In genomic region chr11:3955299-3955665, GRCh38 we compare ENCODE assay signal across 23 cellular contexts.
DNase-seq lines count a peak whose midpoint lies in the region; ATAC-seq and TF ChIP-seq lines count a peak whose summit lies in the region.
"Had no signal": no experiment of that assay in that cellular context is flagged by ENCODE, and none has a peak within 500 bp of the region (broad histone marks: within the 10 kb centered on the region; RNA-seq: fewer than 3 reads in every experiment).

No MANE protein-coding gene starts in this region.

- no peak for DNase-seq in activated T-cell treated with anti-CD3 and anti-CD28 coated beads, Interleukin-2, amount 50 U/mL, for 72 hours
- DNase-seq in activated T-cell treated with anti-CD3 and anti-CD28 coated beads, Interleukin-2, amount 50 U/mL, for 48 hours = no peak
- DNase-seq in RWPE1 (ENCODE audit: low spot score) (peak; percentile 27), mesendoderm (no peak)
- DNase-seq in activated naive CD8-positive, alpha-beta T cell treated with anti-CD3 and anti-CD28 coated beads, Interleukin-2, amount 50 U/mL, for 24 hours = no peak
- no peak for DNase-seq in natural killer cell treated with Interleukin-12 subunit alpha and Interleukin-12 subunit beta and Interleukin-15 and Interleukin-18, amount 100 ng/mL, for 72 hours (ENCODE audit: low spot score)
- DNase-seq: ACHN; activated CD8-positive, alpha-beta memory T cell treated with anti-CD3 and anti-CD28 coated beads, Interleukin-2, amount 50 U/mL, for 48 hours; C1 segment of cervical spinal cord; DMS153; dorsolateral prefrontal cortex; erythroblast; H9; left colon; NCI-H1436; NCI-H2171; NCI-H69; nucleus accumbens; SHP77 treated with DMSO at 0.1 percent for 48 hours had no signal

- peaks cover 3 to 14% of the 10 kb centered on the region in 2 donors for H3K36me3 Mint-ChIP-seq in activated T-cell treated with anti-CD3 and anti-CD28 coated beads, Interleukin-2, amount 50 U/mL, for 72 hours (ENCODE audit: insufficient read depth in 2 of 2)
- peaks cover 8% of the 10 kb centered on the region for H3K36me3 Mint-ChIP-seq in activated naive CD8-positive, alpha-beta T cell treated with anti-CD3 and anti-CD28 coated beads, Interleukin-2, amount 50 U/mL, for 24 hours (ENCODE audit: low read depth)
- H3K36me3 Mint-ChIP-seq in natural killer cell treated with Interleukin-12 subunit alpha and Interleukin-12 subunit beta and Interleukin-15 and Interleukin-18, amount 100 ng/mL, for 72 hours = peaks cover 6% of the 10 kb centered on the region
- H3K36me3 Mint-ChIP-seq: WTC11 had no signal

- no peak overlapping the region for H3K4me3 ChIP-seq in mesendoderm (ENCODE audit: low read length)
- H3K4me3 ChIP-seq: dorsolateral prefrontal cortex, thoracic aorta had no signal

- H3K27ac ChIP-seq in RWPE1 = no peak overlapping the region
- H3K27ac ChIP-seq in mesendoderm (ENCODE audit: low read depth, low read length) = no peak overlapping the region
- H3K27ac ChIP-seq: dorsolateral prefrontal cortex, thoracic aorta had no signal

- H3K79me2 ChIP-seq in mesendoderm (ENCODE audit: control insufficient read depth, insufficient read depth, low read length) = no peaks in the 10 kb centered on the region

- H3K4me2 ChIP-seq in mesendoderm (ENCODE audit: low read length) = no peak overlapping the region

- H3K36me3 ChIP-seq in mesendoderm (ENCODE audit: control insufficient read depth, insufficient read depth, low read length) = no peaks in the 10 kb centered on the region
- H3K36me3 ChIP-seq: thoracic aorta had no signal

- H2BK5ac ChIP-seq in mesendoderm (ENCODE audit: low read length) = no peak overlapping the region

- no peak overlapping the region for H3K56ac ChIP-seq in mesendoderm (ENCODE audit: low read length)

- H2BK120ac ChIP-seq in mesendoderm (ENCODE audit: low read depth, low read length) = no peak overlapping the region

- no peak overlapping the region for H4K8ac ChIP-seq in mesendoderm (ENCODE audit: low read depth, low read length)

- TF ChIP-seq CTCF in RWPE1 (conservative IDR thresholded peaks at IDR 0.05; ENCODE audit: low read depth) = no peak

- no peaks in the 10 kb centered on the region for H3K27me3 ChIP-seq in mesendoderm (ENCODE audit: insufficient read depth, low read length, poor library complexity)

- CTCF ChIA-PET in RWPE1 (lab: Yijun Ruan, JAX) = interaction anchor here (1.0 kb wide), 1 partner anchor 100 kb away, joined by 3 read pairs; the partner anchor contains the start of gene STIM1

- peak overlapping the region; percentile 100 for H3K27ac Mint-ChIP-seq in activated T-cell treated with anti-CD3 and anti-CD28 coated beads, Interleukin-2, amount 50 U/mL, for 72 hours
- peak overlapping the region; percentile 97 for H3K27ac Mint-ChIP-seq in activated naive CD8-positive, alpha-beta T cell treated with anti-CD3 and anti-CD28 coated beads, Interleukin-2, amount 50 U/mL, for 24 hours
- H3K27ac Mint-ChIP-seq in natural killer cell treated with Interleukin-12 subunit alpha and Interleukin-12 subunit beta and Interleukin-15 and Interleukin-18, amount 100 ng/mL, for 72 hours = peak overlapping the region; percentile 95 to 98
- H3K27ac Mint-ChIP-seq: H9, WTC11 had no signal

- no peak overlapping the region for H3K9ac ChIP-seq in mesendoderm (ENCODE audit: low read length)

- H3K4me1 ChIP-seq in mesendoderm (ENCODE audit: control insufficient read depth, low read depth, low read length) = peaks cover 3% of the 10 kb centered on the region

- no peaks in the 10 kb centered on the region for H3K27me3 Mint-ChIP-seq in activated T-cell treated with anti-CD3 and anti-CD28 coated beads, Interleukin-2, amount 50 U/mL, for 72 hours (ENCODE audit: low read depth)
- H3K27me3 Mint-ChIP-seq in activated naive CD8-positive, alpha-beta T cell treated with anti-CD3 and anti-CD28 coated beads, Interleukin-2, amount 50 U/mL, for 24 hours = no peaks in the 10 kb centered on the region
- H3K27me3 Mint-ChIP-seq in natural killer cell treated with Interleukin-12 subunit alpha and Interleukin-12 subunit beta and Interleukin-15 and Interleukin-18, amount 100 ng/mL, for 72 hours = no peaks in the 10 kb centered on the region

- POLR2A ChIA-PET in RWPE1 (lab: Yijun Ruan, JAX; ENCODE audit: low non-redundant PET) = no interaction called here

- H3K9me3 Mint-ChIP-seq in activated T-cell treated with anti-CD3 and anti-CD28 coated beads, Interleukin-2, amount 50 U/mL, for 72 hours = peaks cover 2% of the 10 kb centered on the region in 2 donors
- no peaks in the 10 kb centered on the region for H3K9me3 Mint-ChIP-seq in activated naive CD8-positive, alpha-beta T cell treated with anti-CD3 and anti-CD28 coated beads, Interleukin-2, amount 50 U/mL, for 24 hours
- H3K9me3 Mint-ChIP-seq in natural killer cell treated with Interleukin-12 subunit alpha and Interleukin-12 subunit beta and Interleukin-15 and Interleukin-18, amount 100 ng/mL, for 72 hours = peaks cover 9% of the 10 kb centered on the region
- H3K9me3 Mint-ChIP-seq: H9, WTC11 had no signal

- H2BK15ac ChIP-seq in mesendoderm (replicated peaks; ENCODE audit: low read depth) = no peak overlapping the region

- H3K4me1 Mint-ChIP-seq in activated T-cell treated with anti-CD3 and anti-CD28 coated beads, Interleukin-2, amount 50 U/mL, for 72 hours (ENCODE audit: low read depth) = peaks cover 100% of the 10 kb centered on the region
- H3K4me1 Mint-ChIP-seq in activated naive CD8-positive, alpha-beta T cell treated with anti-CD3 and anti-CD28 coated beads, Interleukin-2, amount 50 U/mL, for 24 hours = peaks cover 93% of the 10 kb centered on the region
- peaks cover 74 to 78% of the 10 kb centered on the region in 2 donors for H3K4me1 Mint-ChIP-seq in natural killer cell treated with Interleukin-12 subunit alpha and Interleukin-12 subunit beta and Interleukin-15 and Interleukin-18, amount 100 ng/mL, for 72 hours (ENCODE audit: low read depth in 2 of 2)

- no peaks in the 10 kb centered on the region for H3K79me1 ChIP-seq in mesendoderm (ENCODE audit: low read length)

- H3K23ac ChIP-seq in mesendoderm (ENCODE audit: low read length) = no peak overlapping the region

- peak overlapping the region; percentile 67 to 85 for H3K4me3 Mint-ChIP-seq in activated T-cell treated with anti-CD3 and anti-CD28 coated beads, Interleukin-2, amount 50 U/mL, for 72 hours
- peak overlapping the region; percentile 63 for H3K4me3 Mint-ChIP-seq in activated naive CD8-positive, alpha-beta T cell treated with anti-CD3 and anti-CD28 coated beads, Interleukin-2, amount 50 U/mL, for 24 hours
- peak overlapping the region; percentile 86 for H3K4me3 Mint-ChIP-seq in natural killer cell treated with Interleukin-12 subunit alpha and Interleukin-12 subunit beta and Interleukin-15 and Interleukin-18, amount 100 ng/mL, for 72 hours
- H3K4me3 Mint-ChIP-seq: H9, WTC11 had no signal

- no CpG with 5 or more reads among the region's 1 CpG for WGBS in mesendoderm (ENCODE audit: extremely low coverage, insufficient coverage, low lambda C conversion rate)

- H3K18ac ChIP-seq in mesendoderm (ENCODE audit: low read length) = no peak overlapping the region

- no peak overlapping the region for H3K4ac ChIP-seq in mesendoderm (ENCODE audit: low read depth, low read length)

- ATAC-seq in activated T-cell treated with anti-CD3 and anti-CD28 coated beads, Interleukin-2, amount 50 U/mL, for 72 hours (replicated peaks in 1 of 2) = peak; percentile 59 to 67
- ATAC-seq in activated naive CD8-positive, alpha-beta T cell treated with anti-CD3 and anti-CD28 coated beads, Interleukin-2, amount 50 U/mL, for 24 hours = peak; percentile 55
- ATAC-seq in natural killer cell treated with Interleukin-12 subunit alpha and Interleukin-12 subunit beta and Interleukin-15 and Interleukin-18, amount 100 ng/mL, for 72 hours = peak; percentile 55 to 75
- ATAC-seq in GM19351 (IDR thresholded peaks at IDR 0.05; ENCODE audit: unreplicated experiment) (no peak), HG03439 (IDR thresholded peaks at IDR 0.05; ENCODE audit: unreplicated experiment) (no peak)
- ATAC-seq: left colon, WTC11 had no signal

- no peak overlapping the region for H2AK5ac ChIP-seq in mesendoderm (ENCODE audit: low read length)

- no peak overlapping the region for H4K5ac ChIP-seq in mesendoderm (ENCODE audit: low read length)

Comparison
In these comparisons a context has a peak if more than half of its experiments do, and no peak if none do; other contexts are left out.
1. ATAC-seq: peak in activated T-cell treated with anti-CD3 and anti-CD28 coated beads, Interleukin-2, amount 50 U/mL, for 72 hours (2 of 2), activated naive CD8-positive, alpha-beta T cell treated with anti-CD3 and anti-CD28 coated beads, Interleukin-2, amount 50 U/mL, for 24 hours (single experiment) and natural killer cell treated with Interleukin-12 subunit alpha and Interleukin-12 subunit beta and Interleukin-15 and Interleukin-18, amount 100 ng/mL, for 72 hours (2 of 2); none in GM19351 (single experiment) and HG03439 (single experiment).
2. Peak in every context shown above with its lines, with median percentiles within 50 percentile points of each other: H3K27ac Mint-ChIP-seq and H3K4me3 Mint-ChIP-seq.